In the genomic region with DNA sequence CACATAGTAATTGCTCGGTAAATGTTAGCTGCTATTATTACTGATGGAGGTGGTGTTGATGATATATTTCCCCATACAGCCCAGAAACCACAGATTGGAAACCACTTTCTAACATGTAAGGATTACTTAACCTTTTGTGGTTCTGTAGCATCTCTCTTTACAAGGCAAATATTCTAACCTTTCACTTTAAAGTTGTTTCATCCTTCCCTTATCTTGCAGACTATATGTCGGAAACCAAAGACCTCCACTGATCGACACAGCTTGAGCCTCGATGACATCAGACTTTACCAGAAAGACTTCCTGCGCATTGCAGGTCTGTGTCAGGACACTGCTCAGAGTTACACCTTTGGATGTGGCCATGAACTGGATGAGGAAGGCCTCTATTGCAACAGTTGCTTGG, we compare ENCODE assay signal across 26 cellular contexts.
"Had no signal": no experiment of that assay in that cellular context is flagged by ENCODE, and none has a peak within 500 bp of the region (broad histone marks: within the 10 kb centered on the region; RNA-seq: fewer than 3 reads in every experiment).

No MANE protein-coding gene starts in this region.

- H3K36me3 ChIP-seq: colonic mucosa had no signal

- DNase-seq: activated CD4-positive, alpha-beta memory T cell treated with anti-CD3 and anti-CD28 coated beads for 36 hours; activated CD4-positive, alpha-beta T cell treated with anti-CD3 and anti-CD28 coated beads, Interleukin-2, amount 10 ng/mL, durations not matched to agents 7 days and 5 days; activated CD4-positive, CD25-positive, alpha-beta regulatory T cell; activated CD8-positive, alpha-beta memory T cell treated with anti-CD3 and anti-CD28 coated beads for 24 hours; activated gamma-delta T cell; activated naive CD4-positive, alpha-beta T cell treated with anti-CD3 and anti-CD28 coated beads for 36 hours; activated T-cell treated with anti-CD3 and anti-CD28 coated beads, Interleukin-2, amount 50 U/mL, for 48 hours; cerebellar nuclear complex; colonic mucosa; Kasumi-1; MV-4-11; NCI-H1105; NCI-H1436; NCI-H1694 treated with DMSO at 0.1 percent for 48 hours; NCI-H2029 treated with DMSO at 0.1 percent for 48 hours; NCI-H510A treated with DMSO at 0.1 percent for 48 hours; NCI-H69; NK-92 treated with Interleukin-12 subunit alpha and Interleukin-12 subunit beta, amount 100 ng/mL, for 24 hours; PC-3; SHP77 treated with DMSO at 0.1 percent for 48 hours; SK-N-SH; T-helper 1 cell had no signal

- H3K9me3 Mint-ChIP-seq: activated CD4-positive, alpha-beta memory T cell treated with anti-CD3 and anti-CD28 coated beads for 36 hours; activated CD4-positive, alpha-beta T cell treated with anti-CD3 and anti-CD28 coated beads, Interleukin-2, amount 10 ng/mL, durations not matched to agents 7 days and 5 days; activated naive CD4-positive, alpha-beta T cell treated with anti-CD3 and anti-CD28 coated beads for 36 hours; activated T-helper 17 cell treated with anti-CD3 and anti-CD28 coated beads, Interleukin-2, amount 50 U/mL, for 72 hours had no signal

- H3K4me1 Mint-ChIP-seq: activated CD4-positive, alpha-beta T cell treated with anti-CD3 and anti-CD28 coated beads, Interleukin-2, amount 10 ng/mL, durations not matched to agents 7 days and 5 days; activated T-helper 17 cell treated with anti-CD3 and anti-CD28 coated beads, Interleukin-2, amount 50 U/mL, for 72 hours had no signal

- H3K27ac Mint-ChIP-seq: activated CD4-positive, alpha-beta memory T cell treated with anti-CD3 and anti-CD28 coated beads for 36 hours; activated CD4-positive, alpha-beta T cell treated with anti-CD3 and anti-CD28 coated beads, Interleukin-2, amount 10 ng/mL, durations not matched to agents 7 days and 5 days; activated naive CD4-positive, alpha-beta T cell treated with anti-CD3 and anti-CD28 coated beads for 36 hours; activated naive CD8-positive, alpha-beta T cell; activated T-helper 17 cell treated with anti-CD3 and anti-CD28 coated beads, Interleukin-2, amount 50 U/mL, for 72 hours had no signal

- H3K27ac ChIP-seq: colonic mucosa, VCaP had no signal

- H3K27me3 ChIP-seq: colonic mucosa had no signal

- H3K9me3 ChIP-seq: colonic mucosa, SK-N-SH had no signal

- H3K36me3 Mint-ChIP-seq: activated CD4-positive, alpha-beta memory T cell treated with anti-CD3 and anti-CD28 coated beads for 36 hours had no signal

- H3K27me3 Mint-ChIP-seq: activated CD4-positive, alpha-beta memory T cell treated with anti-CD3 and anti-CD28 coated beads for 36 hours; activated CD4-positive, alpha-beta T cell treated with anti-CD3 and anti-CD28 coated beads, Interleukin-2, amount 10 ng/mL, durations not matched to agents 7 days and 5 days had no signal

- FAIRE-seq: RCC 7860 had no signal

- H3K4me2 ChIP-seq: SK-N-SH had no signal

- H3K4me3 ChIP-seq: colonic mucosa had no signal

- ATAC-seq: activated T-helper 17 cell treated with anti-CD3 and anti-CD28 coated beads, Interleukin-2, amount 50 U/mL, for 72 hours; PC-3 had no signal

- H3K4me3 Mint-ChIP-seq: activated CD4-positive, alpha-beta memory T cell treated with anti-CD3 and anti-CD28 coated beads for 36 hours; activated CD4-positive, alpha-beta T cell treated with anti-CD3 and anti-CD28 coated beads, Interleukin-2, amount 10 ng/mL, durations not matched to agents 7 days and 5 days; activated naive CD4-positive, alpha-beta T cell treated with anti-CD3 and anti-CD28 coated beads for 36 hours; activated naive CD8-positive, alpha-beta T cell; activated T-helper 17 cell treated with anti-CD3 and anti-CD28 coated beads, Interleukin-2, amount 50 U/mL, for 72 hours had no signal

- H3K9ac ChIP-seq: SK-N-SH had no signal

- H3K4me1 ChIP-seq: colonic mucosa had no signal
